Comparison of ENCODE assay signal across 8 cellular contexts in the genomic region with DNA sequence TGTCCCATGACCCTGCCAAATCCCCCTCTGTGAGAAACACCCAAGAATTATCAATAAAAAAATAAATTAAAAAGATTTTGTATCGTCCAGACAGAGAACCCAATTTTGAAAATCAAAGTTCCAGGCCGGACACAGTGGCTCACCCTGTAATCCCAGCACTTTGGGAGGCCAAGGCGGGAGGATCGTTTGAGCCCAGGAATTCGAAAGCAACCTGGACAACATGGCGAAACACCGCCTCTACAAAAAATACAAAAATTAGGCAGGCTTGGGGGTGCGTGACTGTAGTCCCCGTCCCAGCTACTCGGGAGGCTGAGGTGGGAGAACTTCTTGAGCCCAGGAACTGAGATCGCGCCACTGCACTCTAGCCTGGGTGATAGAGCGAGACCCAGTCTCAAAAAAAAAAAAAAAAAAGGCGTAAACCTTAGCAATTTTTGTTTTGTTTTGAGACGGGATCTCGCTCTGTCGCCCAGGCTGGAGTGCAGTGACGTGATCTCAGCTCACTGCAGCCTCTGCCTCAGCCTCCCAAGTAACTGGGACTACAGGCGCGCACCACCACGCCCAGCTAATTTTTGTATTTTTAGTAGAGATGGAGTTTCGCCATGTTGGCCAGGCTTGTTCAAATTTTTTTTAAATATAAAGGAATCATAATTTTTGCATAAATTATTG. TPM values are rescaled to one million over a fixed set of nuclear protein-coding genes. Genes with fewer than 3 reads are reported as not detected.
DNase-seq lines count a peak whose midpoint lies in the region; ATAC-seq, FAIRE-seq and TF ChIP-seq lines count a peak whose summit lies in the region.
"Not testable (repeated sequence)": the region's sequence is repeated elsewhere in the genome, so short reads cannot be mapped to it uniquely, and the experiment has no call there.

No MANE protein-coding gene starts in this region.

- peaks cover 14% of the 10 kb centered on the region for H3K36me3 Mint-ChIP-seq in CD8-positive, alpha-beta T cell
- H3K36me3 Mint-ChIP-seq in WTC11 = peaks cover 22% of the 10 kb centered on the region

- not testable (repeated sequence) for H3K4me1 ChIP-seq in CD8-positive, alpha-beta T cell (ENCODE audit: insufficient read depth, low read length); GM12878 (ENCODE audit: control insufficient read depth, insufficient read depth, low read length); rectal smooth muscle tissue (ENCODE audit: control insufficient read depth, insufficient read depth, low read length)
- H3K4me1 ChIP-seq in Karpas-422 (ENCODE audit: low read length) = peaks cover 12% of the 10 kb centered on the region
- peaks cover 21% of the 10 kb centered on the region for H3K4me1 ChIP-seq in lower lobe of right lung
- peaks cover 0 to 19% (median 10%) of the 10 kb centered on the region in 4 donors for H3K4me1 ChIP-seq in transverse colon

- RAD21 ChIA-PET in GM12878 (lab: Charles Lee; ENCODE audit: unreplicated experiment) = not testable (repeated sequence)

- SMC1A ChIA-PET in GM12878 (lab: Charles Lee; ENCODE audit: uncharacterized antibody, unreplicated experiment) = interaction anchor here (0.6 to 1.2 kb wide), 4 partner anchors 11 to 146 kb away, joined by 3 read pairs; no protein-coding TSS in a partner anchor

- not testable (repeated sequence) for BruUV-seq in GM12878 (replicated peaks; lab: Mats Ljungman, UMichigan)

- not testable (repeated sequence) for FAIRE-seq in GM12878 (lab: Jason Lieb, UNC)

- DNase-seq in CD8-positive, alpha-beta T cell = peak in 3 of 7 experiments; percentile 10 to 27 (median 14)
- not testable (repeated sequence) for DNase-seq in Karpas-422; WTC11 (ENCODE audit: low spot score); GM12878 (ENCODE audit: low read depth, low spot score); fibroblast of mammary gland (ENCODE audit: low read depth); lower lobe of right lung; transverse colon

- POLR2A ChIA-PET in CD8-positive, alpha-beta T cell (lab: Charles Lee) = interaction anchor here (1.2 to 3.6 kb wide), 2 partner anchors 8 to 83 kb away, joined by 5 to 30 read pairs; a partner anchor contains a TSS
- POLR2A ChIA-PET in WTC11 (lab: Charles Lee) = interaction anchor here (0.7 kb wide), 1 partner anchor 23 kb away, joined by 6 read pairs; no protein-coding TSS in a partner anchor
- POLR2A ChIA-PET in GM12878 (lab: Charles Lee) = interaction anchor here (0.7 to 0.8 kb wide), 2 partner anchors 148 to 156 kb away, joined by 6 to 8 read pairs; a partner anchor contains a TSS

- whole genome bisulfite sequencing in GM12878 (ENCODE audit: insufficient coverage, insufficient replicate concordance, low lambda C conversion rate, missing lambda C conversion rate) = 59% methylated on average over 20 of the region's 22 CpGs
- WGBS in transverse colon (ENCODE audit: low coverage in 1 of 2), 2 donors = 80 to 86% methylated on average over 16 to 22 of the region's 22 CpGs

- ATAC-seq in CD8-positive, alpha-beta T cell; WTC11; lower lobe of right lung: not testable (repeated sequence)
- ATAC-seq in GM12878 = peak; percentile 11

- TF ChIP-seq POLR2A in GM12878 (IDR thresholded peaks at IDR 0.05; ENCODE audit: low read depth, low read length); transverse colon (IDR thresholded peaks at IDR 0.05): not testable (repeated sequence)

- H3K4me3 ChIP-seq in CD8-positive, alpha-beta T cell (ENCODE audit: low read depth, low read length) = peak overlapping the region; percentile 94
- H3K4me3 ChIP-seq in Karpas-422 (ENCODE audit: low read length) (peak overlapping the region; percentile 90), GM12878 (peak overlapping the region; percentile 97), fibroblast of mammary gland (ENCODE audit: control insufficient read depth, low read depth, low read length) (peak overlapping the region; percentile 93), lower lobe of right lung (peak overlapping the region; percentile 83), rectal smooth muscle tissue (ENCODE audit: low read length) (peak overlapping the region; percentile 57), transverse colon (peak overlapping the region in 3 of 4 donors; percentile 76 to 99 (median 97))

- peak overlapping the region; percentile 76 for H3K4me2 ChIP-seq in Karpas-422 (ENCODE audit: low read depth, low read length, poor library complexity, severe bottlenecking)
- peak overlapping the region; percentile 62 for H3K4me2 ChIP-seq in GM12878 (ENCODE audit: control insufficient read depth, insufficient read depth)

- TF ChIP-seq CTCF in CD8-positive, alpha-beta T cell (IDR thresholded peaks at IDR 0.05); WTC11 (IDR thresholded peaks at IDR 0.05); GM12878 (IDR thresholded peaks at IDR 0.05 in 2 of 3, conservative IDR thresholded peaks at IDR 0.05 in 1 of 3; ENCODE audit: control insufficient read depth in 2 of 3, extremely low read depth in 1 of 3, insufficient read depth in 1 of 3, low read depth in 3 of 3, low read length in 3 of 3); fibroblast of mammary gland (conservative IDR thresholded peaks at IDR 0.05; ENCODE audit: control insufficient read depth, insufficient read depth, low read depth, low read length); lower lobe of right lung (IDR thresholded peaks at IDR 0.05); transverse colon (IDR thresholded peaks at IDR 0.05): not testable (repeated sequence)

- H3K4me1 Mint-ChIP-seq in CD8-positive, alpha-beta T cell (ENCODE audit: low read depth) = peaks cover 10% of the 10 kb centered on the region
- H3K4me1 Mint-ChIP-seq in WTC11 = not testable (repeated sequence)

- H3K79me2 ChIP-seq in Karpas-422 (ENCODE audit: low read length) = peaks cover 43% of the 10 kb centered on the region
- H3K79me2 ChIP-seq in GM12878 (ENCODE audit: control insufficient read depth, insufficient read depth, low read length) = peaks cover 35% of the 10 kb centered on the region

- not testable (repeated sequence) for H3K9me2 ChIP-seq in Karpas-422 (replicated peaks; ENCODE audit: insufficient read depth, low read length)

- not testable (repeated sequence) for H3K27ac ChIP-seq in CD8-positive, alpha-beta T cell (ENCODE audit: low read depth, low read length); Karpas-422 (ENCODE audit: low read length); GM12878 (ENCODE audit: control insufficient read depth, insufficient read depth); lower lobe of right lung; rectal smooth muscle tissue (ENCODE audit: low read depth, low read length)
- peak overlapping the region in 1 of 4 donors; percentile 97 for H3K27ac ChIP-seq in transverse colon

- not testable (repeated sequence) for H3K36me3 ChIP-seq in CD8-positive, alpha-beta T cell (ENCODE audit: insufficient read depth, low read length); Karpas-422 (ENCODE audit: insufficient read depth, low read length); GM12878 (ENCODE audit: control insufficient read depth in 2 of 2, insufficient read depth in 2 of 2, low read length in 1 of 2); lower lobe of right lung; rectal smooth muscle tissue (ENCODE audit: control insufficient read depth, insufficient read depth, low read length); transverse colon

- not testable (repeated sequence) for H4K20me1 ChIP-seq in Karpas-422 (ENCODE audit: insufficient read depth, low read depth, low read length); GM12878 (ENCODE audit: control insufficient read depth, insufficient read depth)

- H3K27ac Mint-ChIP-seq in CD8-positive, alpha-beta T cell = peak overlapping the region; percentile 37
- H3K27ac Mint-ChIP-seq in WTC11 = not testable (repeated sequence)

- H2AFZ ChIP-seq in Karpas-422 (ENCODE audit: low read length); GM12878 (ENCODE audit: control insufficient read depth, low read depth, low read length): not testable (repeated sequence)

- CTCF ChIA-PET in CD8-positive, alpha-beta T cell (lab: Charles Lee); WTC11 (lab: Charles Lee): not testable (repeated sequence)
- CTCF ChIA-PET in GM12878 (lab: Yijun Ruan, JAX) = interaction anchor here (0.7 kb wide), 1 partner anchor 175 kb away, joined by 3 read pairs; no protein-coding TSS in a partner anchor

- not testable (repeated sequence) for TF ChIP-seq EP300 in GM12878 (IDR thresholded peaks at IDR 0.05; ENCODE audit: borderline replicate concordance in 1 of 2, control insufficient read depth in 1 of 2, low read depth in 2 of 2, low read length in 2 of 2); transverse colon (IDR thresholded peaks at IDR 0.05; ENCODE audit: low read depth)

- peak overlapping the region; percentile 99 for H3K4me3 Mint-ChIP-seq in CD8-positive, alpha-beta T cell
- peak overlapping the region; percentile 97 for H3K4me3 Mint-ChIP-seq in WTC11

- intact Hi-C loops in CD8-positive, alpha-beta T cell (cut with DNase I, micrococcal nuclease) = loop anchor here (5.0 kb wide), 3 partner anchors 149 to 1821 kb away; a partner anchor contains a TSS
- intact Hi-C loops in GM12878 (cut with micrococcal nuclease; ENCODE audit: unreplicated experiment) = loop anchor here (5.0 kb wide), 1 partner anchor 176 kb away; a partner anchor contains a TSS
- intact Hi-C loops in lower lobe of right lung (cut with DNase I); transverse colon (cut with DNase I; ENCODE audit: low total_unique reads): not testable (repeated sequence)

- not testable (repeated sequence) for H3K9me3 ChIP-seq in CD8-positive, alpha-beta T cell (ENCODE audit: low read length); Karpas-422 (ENCODE audit: low read length); GM12878 (replicated peaks; ENCODE audit: control insufficient read depth, insufficient read depth, low read length); lower lobe of right lung; transverse colon

- not testable (repeated sequence) for TF ChIP-seq RAD21 in GM12878 (IDR thresholded peaks at IDR 0.05; ENCODE audit: insufficient read depth, low read depth, low read length)

- peak overlapping the region; percentile 99; the same call in 1 of the 2 replicates for H3K9ac ChIP-seq in Karpas-422 (ENCODE audit: low read length)
- H3K9ac ChIP-seq in GM12878 (ENCODE audit: control insufficient read depth, insufficient read depth, low read length); rectal smooth muscle tissue (ENCODE audit: low read length): not testable (repeated sequence)

- in situ Hi-C loops in GM12878 (cut with MboI); transverse colon (cut with MboI; ENCODE audit: low pct_ligation_motif_present in 1 of 4, low pct_unique_long_range_greater_than_20kb in 1 of 4, low sequenced_read_pairs in 3 of 4): not testable (repeated sequence)

- H3K27me3 ChIP-seq in CD8-positive, alpha-beta T cell (ENCODE audit: insufficient read depth, low read length); Karpas-422 (ENCODE audit: low read length); GM12878 (replicated peaks in 1 of 2; ENCODE audit: control insufficient read depth in 2 of 2, insufficient read depth in 2 of 2, low read length in 1 of 2); lower lobe of right lung (ENCODE audit: low read depth); rectal smooth muscle tissue (ENCODE audit: control insufficient read depth, insufficient read depth, low read length); transverse colon: not testable (repeated sequence)

- H3K9me3 Mint-ChIP-seq in CD8-positive, alpha-beta T cell; WTC11: not testable (repeated sequence)

- H3K27me3 Mint-ChIP-seq in CD8-positive, alpha-beta T cell (ENCODE audit: low read depth); WTC11 (ENCODE audit: low read depth): not testable (repeated sequence)

RNA-seq across cellular contexts. Expression of a gene that starts 1.9 kb away (rescaled TPM):
- total RNA-seq in CD8-positive, alpha-beta T cell = 10 to 100 TPM; 76.4 to 80.6 TPM
- total RNA-seq in Karpas-422 (2014; rRNA removed; shearing (Covaris generic); ENCODE audit: low replicate concordance) = 48.2 and 72.6 TPM in 2 replicates
- total RNA-seq in WTC11 (2021) (67.5 to 101 TPM (median 99.2 TPM) in 3 replicates), GM12878 (2014; rRNA removed) (68.8 and 70.0 TPM in 2 replicates), GM12878 (2014; rRNA removed; fragmentation: Illumina TruSeq; extraction: Trizol) (65.6 and 66.7 TPM in 2 replicates), GM12878 (2021) (59.9 and 71.5 TPM in 2 replicates), lower lobe of right lung (40.5 TPM), transverse colon (100 to 1,000 TPM in 1 of 4 donors, 10 to 100 TPM in 3; 60.2 to 304 (median 83.6) TPM)
- total RNA-seq in GM12878 (2013; cell fraction: nucleolus; rRNA removed) = 180 and 195 TPM in 2 replicates
- 18.7 TPM for polyA plus RNA-seq in GM12878 (2011; ENCODE audit: low read depth)
- polyA plus RNA-seq in GM12878 (2011; rRNA removed) (66.8 and 83.5 TPM in 2 replicates), GM12878 (2014; fragmentation: Illumina TruSeq; extraction: Trizol) (72.7 and 74.4 TPM in 2 replicates), GM12878 (2014; fragmentation: Nextera tagmentation; extraction: Ambion mirVana) (10 to 100 TPM; 17.7 to 28.4 TPM), GM12878 (2014; rRNA removed) (75.8 and 76.3 TPM in 2 replicates), GM12878 (2016; fragmentation: Nextera tagmentation; extraction: Ambion mirVana) (10 to 100 TPM; 42.7 to 42.9 TPM)
- 42.4 and 56.1 TPM in 2 replicates for polyA plus RNA-seq in GM12878 (2011; cell fraction: cytosol; rRNA removed)
- 58.3 and 76.0 TPM in 2 replicates for polyA plus RNA-seq in GM12878 (2011; cell fraction: nucleus; rRNA removed)
- polyA plus RNA-seq in GM12878 (2012) = 32.5 and 42.7 TPM in 2 replicates
- 68.2 and 93.0 TPM in 2 replicates for polyA minus RNA-seq in GM12878 (2011; rRNA and poly(A)+ RNA removed)
- polyA minus RNA-seq in GM12878 (2011; cell fraction: cytosol; rRNA and poly(A)+ RNA removed) = 15.6 and 22.6 TPM in 2 replicates
- 70.6 and 144 TPM in 2 replicates for polyA minus RNA-seq in GM12878 (2011; cell fraction: nucleus; rRNA and poly(A)+ RNA removed)
